ENCODE assay signal across 24 cellular contexts in the genomic region with DNA sequence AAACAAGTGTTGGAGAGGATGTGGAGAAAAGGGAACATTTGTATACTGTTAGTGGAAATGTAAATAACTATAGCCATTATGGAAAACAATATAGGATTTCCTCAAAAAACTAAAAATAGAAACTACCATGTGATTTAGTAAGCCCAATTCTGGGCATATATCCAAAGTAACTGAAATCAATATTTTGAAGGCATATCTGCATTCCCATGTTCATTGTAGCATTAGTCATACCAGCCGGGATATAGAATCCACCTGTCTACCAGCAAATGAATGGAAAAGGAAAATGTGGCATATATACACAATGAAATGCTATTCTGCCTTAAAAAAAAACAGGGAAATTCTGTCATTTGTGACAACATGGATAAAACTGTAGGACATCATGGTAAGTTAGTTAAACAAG. TPM values are rescaled to one million over a fixed set of nuclear protein-coding genes. Genes with fewer than 3 reads are reported as not detected.
"Had no signal": no experiment of that assay in that cellular context is flagged by ENCODE, and none has a peak within 500 bp of the region (broad histone marks: within the 10 kb centered on the region; RNA-seq: fewer than 3 reads in every experiment).

No MANE protein-coding gene starts in this region.

- H3K27ac ChIP-seq: breast epithelium, heart right ventricle, psoas muscle, testis had no signal

- DNase-seq: activated CD4-positive, alpha-beta memory T cell treated with anti-CD3 and anti-CD28 coated beads for 36 hours; activated CD4-positive, alpha-beta T cell treated with anti-CD3 and anti-CD28 coated beads for 36 hours; activated naive CD4-positive, alpha-beta T cell treated with Interleukin-2 at 50 U/mL for 16 hours; aorta; cerebellar nuclear complex; effector CD4-positive, alpha-beta T cell; heart right ventricle; immature natural killer cell; mesenchymal stem cell; mucosa of descending colon; naive B cell; psoas muscle; stimulated activated CD4-positive, alpha-beta T cell treated with anti-CD3 and anti-CD28 coated beads, Interleukin-4, amount 100 ng/mL, for 24 hours; SW 1271; testis had no signal

- ATAC-seq: activated CD4-positive, alpha-beta T cell treated with anti-CD3 and anti-CD28 coated beads for 36 hours; activated T-helper 17 cell treated with anti-CD3 and anti-CD28 coated beads, Interleukin-2, amount 50 U/mL, for 72 hours; heart right ventricle; mucosa of descending colon; psoas muscle; sciatic nerve; stimulated activated effector memory CD8-positive, alpha-beta T cell treated with anti-CD3 and anti-CD28 coated beads, Interleukin-12 subunit alpha, Interleukin-12 subunit beta, amount 100 ng/mL, for 72 hours had no signal

- H3K9me3 ChIP-seq: breast epithelium, heart right ventricle, mucosa of descending colon, psoas muscle, testis had no signal

- H3K36me3 Mint-ChIP-seq: activated CD4-positive, alpha-beta memory T cell treated with anti-CD3 and anti-CD28 coated beads for 36 hours; immature natural killer cell; naive B cell; stimulated activated effector memory CD8-positive, alpha-beta T cell treated with anti-CD3 and anti-CD28 coated beads, Interleukin-12 subunit alpha, Interleukin-12 subunit beta, amount 100 ng/mL, for 72 hours; type B pancreatic cell had no signal

- H3K27me3 ChIP-seq: breast epithelium, heart right ventricle, testis had no signal

- H3K4me1 Mint-ChIP-seq: activated CD4-positive, alpha-beta T cell treated with anti-CD3 and anti-CD28 coated beads for 36 hours; immature natural killer cell; naive B cell; neural crest cell; stimulated activated effector memory CD8-positive, alpha-beta T cell treated with anti-CD3 and anti-CD28 coated beads, Interleukin-12 subunit alpha, Interleukin-12 subunit beta, amount 100 ng/mL, for 72 hours had no signal

- H3K4me1 ChIP-seq: breast epithelium, heart right ventricle, psoas muscle, testis had no signal

- H3K9me3 Mint-ChIP-seq: activated CD4-positive, alpha-beta memory T cell treated with anti-CD3 and anti-CD28 coated beads for 36 hours; activated T-helper 17 cell treated with anti-CD3 and anti-CD28 coated beads, Interleukin-2, amount 50 U/mL, for 72 hours; neural crest cell; stimulated activated effector memory CD8-positive, alpha-beta T cell treated with anti-CD3 and anti-CD28 coated beads, Interleukin-12 subunit alpha, Interleukin-12 subunit beta, amount 100 ng/mL, for 72 hours; type B pancreatic cell had no signal

- H3K4me3 Mint-ChIP-seq: activated CD4-positive, alpha-beta memory T cell treated with anti-CD3 and anti-CD28 coated beads for 36 hours; activated CD4-positive, alpha-beta T cell treated with anti-CD3 and anti-CD28 coated beads for 36 hours; activated T-helper 17 cell treated with anti-CD3 and anti-CD28 coated beads, Interleukin-2, amount 50 U/mL, for 72 hours; immature natural killer cell; naive B cell; neural crest cell; stimulated activated effector memory CD8-positive, alpha-beta T cell treated with anti-CD3 and anti-CD28 coated beads, Interleukin-12 subunit alpha, Interleukin-12 subunit beta, amount 100 ng/mL, for 72 hours; type B pancreatic cell had no signal

- H3K4me3 ChIP-seq: breast epithelium, heart right ventricle, mucosa of descending colon, psoas muscle, testis had no signal

- H3K27ac Mint-ChIP-seq: activated CD4-positive, alpha-beta memory T cell treated with anti-CD3 and anti-CD28 coated beads for 36 hours; activated CD4-positive, alpha-beta T cell treated with anti-CD3 and anti-CD28 coated beads for 36 hours; activated T-helper 17 cell treated with anti-CD3 and anti-CD28 coated beads, Interleukin-2, amount 50 U/mL, for 72 hours; immature natural killer cell; naive B cell; stimulated activated effector memory CD8-positive, alpha-beta T cell treated with anti-CD3 and anti-CD28 coated beads, Interleukin-12 subunit alpha, Interleukin-12 subunit beta, amount 100 ng/mL, for 72 hours; type B pancreatic cell had no signal

- H3K36me3 ChIP-seq: breast epithelium, heart right ventricle had no signal

- H3K27me3 Mint-ChIP-seq: type B pancreatic cell had no signal

RNA-seq across cellular contexts. Expression of a gene that starts 15.3 kb away (rescaled TPM):
- total RNA-seq: activated CD4-positive, alpha-beta memory T cell treated with anti-CD3 and anti-CD28 coated beads for 36 hours; activated CD4-positive, alpha-beta T cell treated with anti-CD3 and anti-CD28 coated beads for 36 hours; activated T-helper 17 cell treated with anti-CD3 and anti-CD28 coated beads, Interleukin-2, amount 50 U/mL, for 72 hours; aorta; heart right ventricle; lower leg skin; mucosa of descending colon; neural crest cell; psoas muscle; sciatic nerve; T-helper 2 cell treated with Interferon-gamma antibody and Interleukin-4, amounts not matched to agents 100 ng/mL and 5 ng/mL, for 36 hours; testis had no signal
- polyA plus RNA-seq: aorta, esophagus, heart right ventricle, immature natural killer cell, psoas muscle had no signal
